Comparison of ENCODE assay signal across 16 cellular contexts in the genomic region with DNA sequence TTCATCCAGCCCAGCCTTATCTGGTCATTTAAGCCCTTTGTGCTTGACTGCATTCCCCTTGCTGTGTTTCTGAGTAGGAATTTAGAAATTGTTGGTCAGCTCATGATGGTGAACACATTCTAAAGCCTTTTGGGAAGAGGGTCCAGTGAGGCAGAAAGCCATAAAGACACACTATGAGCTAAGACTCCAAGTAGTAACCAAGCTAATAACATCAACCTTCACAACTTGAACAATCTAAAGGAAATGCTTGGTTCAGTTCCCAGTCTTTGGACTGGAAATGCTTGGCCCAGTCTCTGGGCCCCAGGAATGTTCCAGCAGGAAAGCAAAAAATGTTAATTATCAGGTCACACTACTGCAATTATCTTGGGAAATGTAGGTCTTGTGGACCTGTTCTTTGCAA. TPM values are rescaled to one million over a fixed set of nuclear protein-coding genes. Genes with fewer than 3 reads are reported as not detected.
A peak's percentile ranks its signal among the peaks of the same experiment; 100 is the strongest.
DNase-seq lines count a peak whose midpoint lies in the region; ATAC-seq and TF ChIP-seq lines count a peak whose summit lies in the region.
"Had no signal": no experiment of that assay in that cellular context is flagged by ENCODE, and none has a peak within 500 bp of the region (broad histone marks: within the 10 kb centered on the region; RNA-seq: fewer than 3 reads in every experiment).

No MANE protein-coding gene starts in this region.

- H3K27ac Mint-ChIP-seq in GM23338 = peak overlapping the region; percentile 65

- peaks cover 56% of the 10 kb centered on the region for H3K79me2 ChIP-seq in GM23338 (replicated peaks; ENCODE audit: insufficient read depth)

- no peaks in the 10 kb centered on the region for H3K9me3 ChIP-seq in body of pancreas
- H3K9me3 ChIP-seq: HAP-1, stomach had no signal

- intact Hi-C loops in body of pancreas (cut with DNase I) (no loop called here), left ventricle myocardium superior (cut with micrococcal nuclease) (no loop called here)

- peaks cover 37% of the 10 kb centered on the region for H3K36me3 Mint-ChIP-seq in GM23338 (ENCODE audit: low read depth)
- peaks cover 20% of the 10 kb centered on the region for H3K36me3 Mint-ChIP-seq in activated T-cell treated with anti-CD3 and anti-CD28 coated beads, Interleukin-2, amount 50 U/mL, for 4 hours (ENCODE audit: insufficient read depth)

- peaks cover 39% of the 10 kb centered on the region for H3K4me1 ChIP-seq in GM23338 (ENCODE audit: insufficient read depth)
- peaks cover 46% of the 10 kb centered on the region for H3K4me1 ChIP-seq in body of pancreas
- H3K4me1 ChIP-seq: HAP-1 had no signal

- peaks cover 13% of the 10 kb centered on the region for H3K36me3 ChIP-seq in GM23338 (ENCODE audit: insufficient read depth)
- H3K36me3 ChIP-seq in body of pancreas (replicated peaks in 1 of 2; ENCODE audit: insufficient read depth in 1 of 2, low read depth in 2 of 2) = peaks cover 0 to 3% of the 10 kb centered on the region in 2 donors
- H3K36me3 ChIP-seq: brain microvascular endothelial cell had no signal

- no peaks in the 10 kb centered on the region for H3K9me2 ChIP-seq in GM23338 (ENCODE audit: insufficient read depth)

- no peaks in the 10 kb centered on the region for H3F3A ChIP-seq in GM23338 (replicated peaks; ENCODE audit: low read depth)

- H3K9me3 Mint-ChIP-seq in GM23338 = peaks cover 16% of the 10 kb centered on the region
- no peaks in the 10 kb centered on the region for H3K9me3 Mint-ChIP-seq in activated T-cell treated with anti-CD3 and anti-CD28 coated beads, Interleukin-2, amount 50 U/mL, for 4 hours
- H3K9me3 Mint-ChIP-seq: activated CD4-positive, alpha-beta T cell treated with anti-CD3 and anti-CD28 coated beads, Interleukin-2, amount 10 ng/mL, durations not matched to agents 7 days and 5 days; activated T-helper 1 cell treated with anti-CD3 and anti-CD28 coated beads, Interleukin-12 subunit alpha, Interleukin-12 subunit beta, Interleukin-2, Interleukin-4 antibody, amounts not matched to agents 30 ng/mL and 10 ng/mL and 1 ng/mL, durations not matched to agents 14 hours and 24 hours and 36 hours had no signal

- H2AFZ ChIP-seq in GM23338 = no peak overlapping the region

- H4K20me1 ChIP-seq in GM23338 (replicated peaks; ENCODE audit: insufficient read depth) = no peaks in the 10 kb centered on the region

- H3K4me1 Mint-ChIP-seq in GM23338 = peaks cover 30% of the 10 kb centered on the region
- H3K4me1 Mint-ChIP-seq in activated T-cell treated with anti-CD3 and anti-CD28 coated beads, Interleukin-2, amount 50 U/mL, for 4 hours (ENCODE audit: low read depth) = peaks cover 36% of the 10 kb centered on the region

- DNase-seq in GM23338 (ENCODE audit: low spot score) = no peak
- DNase-seq in body of pancreas = no peak
- DNase-seq in left ventricle myocardium superior = no peak
- DNase-seq in renal cortical epithelial cell (ENCODE audit: low read depth) = peak; percentile 89
- no peak for DNase-seq in activated T-cell treated with anti-CD3 and anti-CD28 coated beads, Interleukin-2, amount 50 U/mL, for 4 hours
- DNase-seq: activated CD4-positive, alpha-beta T cell treated with anti-CD3 and anti-CD28 coated beads, Interleukin-2, amount 10 ng/mL, durations not matched to agents 7 days and 5 days; brain microvascular endothelial cell; retina; stomach; SW 1271 had no signal

- H3K4me2 ChIP-seq in GM23338 = no peak overlapping the region

- TF ChIP-seq POLR2A in body of pancreas (IDR thresholded peaks at IDR 0.05) = no peak

- H3K27me3 ChIP-seq in GM23338 (ENCODE audit: insufficient read depth) (no peaks in the 10 kb centered on the region), body of pancreas (no peaks in the 10 kb centered on the region)
- H3K27me3 ChIP-seq: brain microvascular endothelial cell, stomach had no signal

- TF ChIP-seq CTCF in GM23338 (conservative IDR thresholded peaks at IDR 0.05; ENCODE audit: low read depth in 2 of 2) (no peak), body of pancreas (IDR thresholded peaks at IDR 0.05) (no peak)

- H3K4me3 ChIP-seq in GM23338 (no peak overlapping the region), body of pancreas (no peak overlapping the region)
- H3K4me3 ChIP-seq: HAP-1, stomach had no signal

- H3K27me3 Mint-ChIP-seq in GM23338 (ENCODE audit: insufficient read depth, low read depth, poor library complexity) = no peaks in the 10 kb centered on the region
- H3K27me3 Mint-ChIP-seq in activated T-cell treated with anti-CD3 and anti-CD28 coated beads, Interleukin-2, amount 50 U/mL, for 4 hours (ENCODE audit: low read depth) = no peaks in the 10 kb centered on the region
- H3K27me3 Mint-ChIP-seq: activated CD4-positive, alpha-beta T cell treated with anti-CD3 and anti-CD28 coated beads, Interleukin-2, amount 10 ng/mL, durations not matched to agents 7 days and 5 days had no signal

- ATAC-seq in GM23338 (no peak), body of pancreas (peak; percentile 23), left ventricle myocardium superior (peak; percentile 65), HG03135 (IDR thresholded peaks at IDR 0.05; ENCODE audit: unreplicated experiment) (no peak), HG03097 (IDR thresholded peaks at IDR 0.05; ENCODE audit: low FRiP score, unreplicated experiment) (no peak), GM21528 (IDR thresholded peaks at IDR 0.05; ENCODE audit: low FRiP score, unreplicated experiment) (no peak)
- ATAC-seq in activated T-cell treated with anti-CD3 and anti-CD28 coated beads, Interleukin-2, amount 50 U/mL, for 4 hours = no peak

- H3K27ac ChIP-seq in GM23338 (ENCODE audit: low read depth) = no peak overlapping the region; the same call in 1 of the 2 replicates
- peak overlapping the region in 2 of 4 donors; percentile 24 to 44 for H3K27ac ChIP-seq in body of pancreas
- H3K27ac ChIP-seq: brain microvascular endothelial cell, HL-60 had no signal

- H3K4me3 Mint-ChIP-seq in GM23338 = no peak overlapping the region
- H3K4me3 Mint-ChIP-seq in activated T-cell treated with anti-CD3 and anti-CD28 coated beads, Interleukin-2, amount 50 U/mL, for 4 hours = no peak overlapping the region
- H3K4me3 Mint-ChIP-seq: activated CD4-positive, alpha-beta T cell treated with anti-CD3 and anti-CD28 coated beads, Interleukin-2, amount 10 ng/mL, durations not matched to agents 7 days and 5 days had no signal

TF ChIP-seq in GM23338, 12 proteins besides CTCF, POLR2A, EP300 and RAD21 (continues in another document):
- TF ChIP-seq, protein P1, sequence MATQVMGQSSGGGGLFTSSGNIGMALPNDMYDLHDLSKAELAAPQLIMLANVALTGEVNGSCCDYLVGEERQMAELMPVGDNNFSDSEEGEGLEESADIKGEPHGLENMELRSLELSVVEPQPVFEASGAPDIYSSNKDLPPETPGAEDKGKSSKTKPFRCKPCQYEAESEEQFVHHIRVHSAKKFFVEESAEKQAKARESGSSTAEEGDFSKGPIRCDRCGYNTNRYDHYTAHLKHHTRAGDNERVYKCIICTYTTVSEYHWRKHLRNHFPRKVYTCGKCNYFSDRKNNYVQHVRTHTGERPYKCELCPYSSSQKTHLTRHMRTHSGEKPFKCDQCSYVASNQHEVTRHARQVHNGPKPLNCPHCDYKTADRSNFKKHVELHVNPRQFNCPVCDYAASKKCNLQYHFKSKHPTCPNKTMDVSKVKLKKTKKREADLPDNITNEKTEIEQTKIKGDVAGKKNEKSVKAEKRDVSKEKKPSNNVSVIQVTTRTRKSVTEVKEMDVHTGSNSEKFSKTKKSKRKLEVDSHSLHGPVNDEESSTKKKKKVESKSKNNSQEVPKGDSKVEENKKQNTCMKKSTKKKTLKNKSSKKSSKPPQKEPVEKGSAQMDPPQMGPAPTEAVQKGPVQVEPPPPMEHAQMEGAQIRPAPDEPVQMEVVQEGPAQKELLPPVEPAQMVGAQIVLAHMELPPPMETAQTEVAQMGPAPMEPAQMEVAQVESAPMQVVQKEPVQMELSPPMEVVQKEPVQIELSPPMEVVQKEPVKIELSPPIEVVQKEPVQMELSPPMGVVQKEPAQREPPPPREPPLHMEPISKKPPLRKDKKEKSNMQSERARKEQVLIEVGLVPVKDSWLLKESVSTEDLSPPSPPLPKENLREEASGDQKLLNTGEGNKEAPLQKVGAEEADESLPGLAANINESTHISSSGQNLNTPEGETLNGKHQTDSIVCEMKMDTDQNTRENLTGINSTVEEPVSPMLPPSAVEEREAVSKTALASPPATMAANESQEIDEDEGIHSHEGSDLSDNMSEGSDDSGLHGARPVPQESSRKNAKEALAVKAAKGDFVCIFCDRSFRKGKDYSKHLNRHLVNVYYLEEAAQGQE (IDR thresholded peaks at IDR 0.05; ENCODE audit: unreplicated experiment) = no peak
- TF ChIP-seq STAT1 (IDR thresholded peaks at IDR 0.05; ENCODE audit: unreplicated experiment) (no peak), ZNF114 (CRISPR knock-in tag; IDR thresholded peaks at IDR 0.05) (no peak), NANOG (IDR thresholded peaks at IDR 0.05; ENCODE audit: borderline replicate concordance) (no peak), POLR2AphosphoS5 (IDR thresholded peaks at IDR 0.05; ENCODE audit: low read depth) (no peak)

RNA-seq across cellular contexts. Expression of a gene that starts 7.7 kb away (rescaled TPM):
- total RNA-seq in GM23338 (2014; rRNA removed; shearing (Covaris generic)) = 70.2 and 78.3 TPM in 2 replicates
- 47.3 and 62.7 TPM in 2 replicates for polyA plus RNA-seq in GM23338 (2016; fragmentation: Nextera tagmentation; extraction: Ambion mirVana)
- total RNA-seq in body of pancreas (10 to 100 TPM; 61.7 to 64.9 TPM), left ventricle myocardium superior (23.6 TPM), renal cortical epithelial cell (183 and 292 TPM in 2 replicates)
- total RNA-seq in activated T-cell treated with anti-CD3 and anti-CD28 coated beads, Interleukin-2, amount 50 U/mL, for 4 hours = 10 to 100 TPM; 22.4 to 28.7 (median 27.7) TPM

Comparison
In these comparisons a context has a peak if more than half of its experiments do, and no peak if none do; other contexts are left out.
1. ATAC-seq: peak in body of pancreas (single experiment) and left ventricle myocardium superior (single experiment); none in GM23338 (single experiment), activated T-cell treated with anti-CD3 and anti-CD28 coated beads, Interleukin-2, amount 50 U/mL, for 4 hours (0 of 2), HG03135 (single experiment), HG03097 (single experiment) and GM21528 (single experiment).